In genomic region chr5:44884036-44884435, GRCh38 we compare ENCODE assay signal across 16 cellular contexts.
DNase-seq lines count a peak whose midpoint lies in the region; ATAC-seq, FAIRE-seq and TF ChIP-seq lines count a peak whose summit lies in the region.
"Had no signal": no experiment of that assay in that cellular context is flagged by ENCODE, and none has a peak within 500 bp of the region (broad histone marks: within the 10 kb centered on the region; RNA-seq: fewer than 3 reads in every experiment).

No MANE protein-coding gene starts in this region.

- H3K9me3 ChIP-seq in right cardiac atrium (ENCODE audit: control insufficient read depth, low read length) (no peaks in the 10 kb centered on the region), kidney (ENCODE audit: control insufficient read depth in 1 of 2, low read length in 2 of 2) (no peaks in the 10 kb centered on the region), upper lobe of right lung (no peaks in the 10 kb centered on the region), HAP-1 (no peaks in the 10 kb centered on the region)

- H3K27me3 ChIP-seq in right cardiac atrium (ENCODE audit: control insufficient read depth, insufficient read depth): no peaks in the 10 kb centered on the region
- H3K27me3 ChIP-seq in upper lobe of right lung: no peaks in the 10 kb centered on the region
- H3K27me3 ChIP-seq in HAP-1 (ENCODE audit: low read depth): no peaks in the 10 kb centered on the region

- ATAC-seq in right cardiac atrium: no peak
- no peak for ATAC-seq in left ventricle myocardium superior
- ATAC-seq in upper lobe of right lung: peak; percentile 32
- ATAC-seq: GM23338 had no signal

- FAIRE-seq in kidney (lab: Jason Lieb, UNC): no peak
- FAIRE-seq: GM12891, GM18507 had no signal

- TF ChIP-seq CTCF in kidney (IDR thresholded peaks at IDR 0.05; ENCODE audit: borderline replicate concordance, extremely low read depth, insufficient read depth): no peak
- no peak for TF ChIP-seq CTCF in upper lobe of right lung (IDR thresholded peaks at IDR 0.05)

- intact Hi-C loops in right cardiac atrium (cut with DNase I) (no loop called here), left ventricle myocardium superior (cut with micrococcal nuclease) (no loop called here), kidney (cut with DNase I) (no loop called here), posterior vena cava (cut with DNase I) (no loop called here), upper lobe of right lung (cut with DNase I) (no loop called here)

- H3K27ac ChIP-seq in right cardiac atrium (ENCODE audit: low read length) (no peak overlapping the region), kidney (ENCODE audit: low read depth in 2 of 2, low read length in 2 of 2) (no peak overlapping the region), upper lobe of right lung (no peak overlapping the region)

- in situ Hi-C loops in HAP-1 (cut with MboI; ENCODE audit: low sequenced_read_pairs): no loop called here

- no peak overlapping the region for H3K9ac ChIP-seq in kidney (ENCODE audit: low read length in 2 of 2)

- H3K36me3 ChIP-seq in kidney (ENCODE audit: control insufficient read depth in 1 of 2, insufficient read depth in 2 of 2, low read length in 2 of 2) (no peaks in the 10 kb centered on the region), upper lobe of right lung (no peaks in the 10 kb centered on the region), HAP-1 (replicated peaks) (no peaks in the 10 kb centered on the region)

- H3K4me1 ChIP-seq in right cardiac atrium (ENCODE audit: control insufficient read depth, insufficient read depth, low read length) (no peaks in the 10 kb centered on the region), kidney (ENCODE audit: control insufficient read depth in 1 of 2, insufficient read depth in 1 of 2, low read depth in 1 of 2, low read length in 2 of 2) (no peaks in the 10 kb centered on the region), upper lobe of right lung (no peaks in the 10 kb centered on the region), HAP-1 (no peaks in the 10 kb centered on the region)

- H3K4me3 ChIP-seq in right cardiac atrium (ENCODE audit: low read length) (no peak overlapping the region), kidney (ENCODE audit: low read length in 2 of 2) (no peak overlapping the region), upper lobe of right lung (no peak overlapping the region), HAP-1 (no peak overlapping the region)
- H3K4me3 ChIP-seq: GM23338 had no signal

- DNase-seq in right cardiac atrium (peak in 2 of 3 donors; percentile 47 to 49), left ventricle myocardium superior (no peak), kidney (peak; percentile 60), posterior vena cava (ENCODE audit: low spot score) (peak; percentile 51), upper lobe of right lung (no peak), HAP-1 (ENCODE audit: low spot score in 2 of 2) (no peak)
- DNase-seq: Calu3, COR-L47, DMS53, DMS79 treated with DMSO at 0.1 percent for 48 hours, GF-D8, H9, HFFc6 had no signal

- WGBS in right cardiac atrium: 97% methylated on average over 26 of the region's 26 CpGs

Comparison
In these comparisons a context has a peak if more than half of its experiments do, and no peak if none do; other contexts are left out.
1. DNase-seq: peak in right cardiac atrium (2 of 3), kidney (single experiment) and posterior vena cava (single experiment); none in left ventricle myocardium superior (single experiment), upper lobe of right lung (single experiment) and HAP-1 (0 of 2).